In the genomic region with DNA sequence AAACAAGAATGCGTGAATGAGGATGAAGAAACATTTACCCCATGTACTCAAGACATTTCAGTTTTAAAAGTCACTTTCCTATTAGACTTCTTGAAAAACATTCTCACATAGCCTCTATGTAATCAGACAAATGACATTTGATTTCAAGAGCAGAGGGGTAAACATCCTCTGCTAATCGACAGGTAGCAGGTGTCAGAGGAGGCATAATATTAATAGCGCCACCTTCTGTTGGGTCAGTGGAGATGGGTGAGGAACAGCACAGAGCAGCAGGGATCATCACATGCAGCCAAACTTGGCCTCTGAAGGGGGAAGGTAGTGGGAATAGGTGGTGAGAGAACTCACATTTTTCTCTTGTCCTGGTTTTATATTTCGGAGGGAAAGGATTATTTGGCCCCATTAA, we compare ENCODE assay signal across 9 cellular contexts.
A peak's percentile ranks its signal among the peaks of the same experiment; 100 is the strongest.
DNase-seq lines count a peak whose midpoint lies in the region; ATAC-seq and TF ChIP-seq lines count a peak whose summit lies in the region.
"Had no signal": no experiment of that assay in that cellular context is flagged by ENCODE, and none has a peak within 500 bp of the region (broad histone marks: within the 10 kb centered on the region; RNA-seq: fewer than 3 reads in every experiment).

No MANE protein-coding gene starts in this region.

- peak; percentile 35 for DNase-seq in AG20443 (ENCODE audit: low spot score)
- peak; percentile 36 for DNase-seq in RPMI8226
- DNase-seq in glomerular visceral epithelial cell (ENCODE audit: extremely low spot score): peak; percentile 26
- no peak for DNase-seq in effector CD4-positive, alpha-beta T cell
- DNase-seq in HK-2 (ENCODE audit: unreplicated experiment): no peak

- ATAC-seq in HG02571 (IDR thresholded peaks at IDR 0.05; ENCODE audit: unreplicated experiment) (no peak), HG02840 (IDR thresholded peaks at IDR 0.05; ENCODE audit: low FRiP score, unreplicated experiment) (no peak)
- ATAC-seq: naive thymus-derived CD8-positive, alpha-beta T cell had no signal

- H3K4me3 ChIP-seq in GM12875 (ENCODE audit: low read depth, low read length): no peak overlapping the region

- peak; percentile 43; the same call in 1 of the 2 replicates for TF ChIP-seq CTCF in GM12875 (IDR thresholded peaks at IDR 0.05; ENCODE audit: borderline replicate concordance, insufficient read depth, low read depth, low read length)

Comparison
In these comparisons a context has a peak if more than half of its experiments do, and no peak if none do; other contexts are left out.
1. DNase-seq: peak in AG20443 (single experiment), RPMI8226 (single experiment) and glomerular visceral epithelial cell (single experiment); none in effector CD4-positive, alpha-beta T cell (single experiment) and HK-2 (single experiment).